Comparison of ENCODE assay signal across 2 cellular contexts in genomic region chr7:121513105-121513504, GRCh38.
TF ChIP-seq lines count a peak whose summit lies in the region.

No MANE protein-coding gene starts in this region.

TF ChIP-seq in GM23338, 12 proteins besides CTCF, POLR2A, EP300 and RAD21 (continued from another document):
- TF ChIP-seq REST (IDR thresholded peaks at IDR 0.05; ENCODE audit: unreplicated experiment) (no peak), NANOG (IDR thresholded peaks at IDR 0.05; ENCODE audit: borderline replicate concordance) (no peak), ZNF462 (CRISPR knock-in tag; IDR thresholded peaks at IDR 0.05) (no peak)

TF ChIP-seq in WTC11, 78 proteins besides CTCF, POLR2A, EP300 and RAD21 (continued from another document):
- TF ChIP-seq ZNF512 (CRISPR knock-in tag; IDR thresholded peaks at IDR 0.05; ENCODE audit: borderline replicate concordance) (no peak), JUN (CRISPR knock-in tag; IDR thresholded peaks at IDR 0.05) (no peak), JAZF1 (CRISPR knock-in tag; IDR thresholded peaks at IDR 0.05) (no peak), CREM (CRISPR knock-in tag; IDR thresholded peaks at IDR 0.05) (no peak), NR2C2 (CRISPR knock-in tag; IDR thresholded peaks at IDR 0.05) (no peak), PREB (CRISPR knock-in tag; IDR thresholded peaks at IDR 0.05; ENCODE audit: borderline replicate concordance) (no peak)
